Comparison of ENCODE assay signal across 8 cellular contexts in genomic region chr12:101407438-101408345, GRCh38. TPM values are rescaled to one million over a fixed set of nuclear protein-coding genes. Genes with fewer than 3 reads are reported as not detected.
DNase-seq lines count a peak whose midpoint lies in the region; ATAC-seq, FAIRE-seq and TF ChIP-seq lines count a peak whose summit lies in the region.

Gene ARL1 (minus strand): TSS chr12:101407772. CDS start chr12:101407645, 127 bp downstream.

- intact Hi-C loops in dendritic cell treated with granulocyte-macrophage colony-stimulating factor and Interleukin-4, amounts not matched to agents 40 ng/mL and 50 ng/mL, for 4 days (cut with micrococcal nuclease), result loop anchor here (2.0 to 5.0 kb wide), 4 partner anchors 125 to 423 kb away; partner anchors contain the start of genes CHPT1, GNPTAB and UTP20
- intact Hi-C loops in HepG2 (cut with micrococcal nuclease; ENCODE audit: unreplicated experiment), result loop anchor here (5.0 kb wide), 1 partner anchor 425 kb away; the partner anchor contains the start of gene GNPTAB

- TF ChIP-seq POLR2A in HepG2 (IDR thresholded peaks at IDR 0.05; ENCODE audit: insufficient read depth in 1 of 2, low read depth in 2 of 2, low read length in 2 of 2), result peak; percentile 76 to 92

- peaks cover 26% of the 10 kb centered on the region for H3K4me1 ChIP-seq in HepG2 (ENCODE audit: insufficient read depth, low read length)

- BruUV-seq in HepG2 (replicated peaks; lab: Mats Ljungman, UMichigan), result no TSS peak

- peak within 1 kb of the TSS; percentile 91 for H3K9ac ChIP-seq in HepG2 (ENCODE audit: insufficient read depth, low read depth, low read length)

- H3K4me1 Mint-ChIP-seq in dendritic cell treated with granulocyte-macrophage colony-stimulating factor and Interleukin-4, amounts not matched to agents 40 ng/mL and 50 ng/mL, for 4 days (ENCODE audit: low read depth), result peaks cover 18% of the 10 kb centered on the region

- TF ChIP-seq EP300 in HepG2 (IDR thresholded peaks at IDR 0.05; ENCODE audit: low read depth in 2 of 2, low read length in 2 of 2), result peak in 1 of 2 experiments; percentile 66; a peak in 1 of 4 replicates
- no peak for TF ChIP-seq EP300 in HepG2 (CRISPR knock-in tag; IDR thresholded peaks at IDR 0.05; ENCODE audit: borderline replicate concordance)

- H3K36me3 ChIP-seq in HepG2 (replicated peaks in 1 of 2; ENCODE audit: control insufficient read depth in 1 of 2, insufficient read depth in 2 of 2, low read length in 2 of 2), result peaks cover 0 to 8% of the 10 kb centered on the region in 2 experiments; a peak in 2 of 5 replicates

- no peak for FAIRE-seq in HepG2 (lab: Jason Lieb, UNC)

- no peaks in the 10 kb centered on the region for H3K27me3 Mint-ChIP-seq in dendritic cell treated with granulocyte-macrophage colony-stimulating factor and Interleukin-4, amounts not matched to agents 40 ng/mL and 50 ng/mL, for 4 days

- peak; percentile 21 to 97 (median 83) for DNase-seq in C1 segment of cervical spinal cord (lab: John Stamatoyannopoulos, UW)
- peak; percentile 93 for DNase-seq in NCI-H69 (lab: John Stamatoyannopoulos, UW)
- peak; percentile 64 to 75 for DNase-seq in activated CD4-positive, alpha-beta T cell treated with anti-CD3 and anti-CD28 coated beads, Interleukin-2, amount 50 U/mL, for 24 hours (ENCODE audit: low read depth in 1 of 2, low spot score in 1 of 2)
- DNase-seq in HepG2 (ENCODE audit: low spot score), result peak; percentile 79
- DNase-seq in stimulated activated CD4-positive, alpha-beta T cell treated with anti-CD3 and anti-CD28 coated beads, Interleukin-2, amount 100 ng/mL, for 48 hours, result peak; percentile 77 to 79

- 0 out of 2 replicates have a peak, but pooled peaks cover 3% of the 10 kb centered on the region for H4K20me1 ChIP-seq in HepG2 (ENCODE audit: insufficient read depth, low read length)

- H3K4me3 Mint-ChIP-seq in dendritic cell treated with granulocyte-macrophage colony-stimulating factor and Interleukin-4, amounts not matched to agents 40 ng/mL and 50 ng/mL, for 4 days, result peak within 1 kb of the TSS; percentile 97

- ATAC-seq in GM19328 (IDR thresholded peaks at IDR 0.05; ENCODE audit: unreplicated experiment) (peak; percentile 67), HG03469 (IDR thresholded peaks at IDR 0.05; ENCODE audit: unreplicated experiment) (peak; percentile 55), HepG2 (peak; percentile 94)

- no peaks in the 10 kb centered on the region; a peak in 1 of 5 replicates for H3K27me3 ChIP-seq in HepG2 (ENCODE audit: control insufficient read depth in 1 of 2, insufficient read depth in 2 of 2, low read length in 2 of 2)

- H3K36me3 Mint-ChIP-seq in dendritic cell treated with granulocyte-macrophage colony-stimulating factor and Interleukin-4, amounts not matched to agents 40 ng/mL and 50 ng/mL, for 4 days (ENCODE audit: low read depth), result peaks cover 19% of the 10 kb centered on the region

- peak within 1 kb of the TSS; percentile 93 for H3K27ac Mint-ChIP-seq in dendritic cell treated with granulocyte-macrophage colony-stimulating factor and Interleukin-4, amounts not matched to agents 40 ng/mL and 50 ng/mL, for 4 days

- H3K9me3 Mint-ChIP-seq in dendritic cell treated with granulocyte-macrophage colony-stimulating factor and Interleukin-4, amounts not matched to agents 40 ng/mL and 50 ng/mL, for 4 days, result no peaks in the 10 kb centered on the region

- POLR2A ChIA-PET in HepG2 (lab: Yijun Ruan, JAX), result interaction anchor here (0.7 to 1.5 kb wide), 3 partner anchors 9 to 291 kb away, joined by 3 to 5 read pairs (median 4); no protein-coding TSS in a partner anchor

- TF ChIP-seq RAD21 in HepG2 (CRISPR knock-in tag; IDR thresholded peaks at IDR 0.05), result 0 out of 2 replicates have a peak, but pooled peaks have one; percentile 8

- no peaks in the 10 kb centered on the region for H3K9me3 ChIP-seq in HepG2 (ENCODE audit: low read length)

- CTCF ChIA-PET in HepG2 (lab: Yijun Ruan, JAX; ENCODE audit: low intra/inter-chr PET ratio, low total read pairs), result no interaction called here

- TF ChIP-seq CTCF in HepG2 (CRISPR knock-in tag; IDR thresholded peaks at IDR 0.05), result 0 out of 2 replicates have a peak, but pooled peaks have one; percentile 9

- peaks cover 46% of the 10 kb centered on the region for H3K79me2 ChIP-seq in HepG2 (ENCODE audit: insufficient read depth, low read length)

- WGBS in HepG2 (ENCODE audit: low lambda C conversion rate), result under 1% methylated on average over 52 of the region's 71 CpGs

- H3K4me2 ChIP-seq in HepG2 (ENCODE audit: low read depth, low read length), result peak within 1 kb of the TSS; percentile 80

- peak within 1 kb of the TSS; percentile 81 for H3K27ac ChIP-seq in HepG2 (ENCODE audit: extremely low read length, insufficient read depth, low read length)

- peak within 1 kb of the TSS; percentile 70 for H2AFZ ChIP-seq in HepG2 (ENCODE audit: low read length)

- peak within 1 kb of the TSS; percentile 71 to 93 (median 91) for H3K4me3 ChIP-seq in HepG2 (replicated peaks in 1 of 3; ENCODE audit: insufficient read depth in 1 of 3, low read depth in 2 of 3, low read length in 3 of 3)

- in situ Hi-C loops in HepG2 (cut with HindIII; ENCODE audit: extremely low pct_ligation_motif_present, low pct_unique_long_range_greater_than_20kb), result loop anchor here (25.0 kb wide), 1 partner anchor 355 kb away; no protein-coding TSS in a partner anchor

TF ChIP-seq in HepG2, 621 proteins besides CTCF, POLR2A, EP300 and RAD21 (continues in another document):
- TF ChIP-seq MIER2 (CRISPR knock-in tag; IDR thresholded peaks at IDR 0.05) (no peak), HNF1B (CRISPR knock-in tag; IDR thresholded peaks at IDR 0.05) (peak; percentile 37), ZNF724P (CRISPR knock-in tag; IDR thresholded peaks at IDR 0.05; ENCODE audit: borderline replicate concordance) (no peak), AGO1 (IDR thresholded peaks at IDR 0.05; ENCODE audit: low read depth, low read length, poor library complexity, severe bottlenecking) (peak; percentile 71), ZNF12 (CRISPR knock-in tag; IDR thresholded peaks at IDR 0.05) (no peak), ZNF678 (CRISPR knock-in tag; IDR thresholded peaks at IDR 0.05) (no peak), HNRNPUL1 (IDR thresholded peaks at IDR 0.05; ENCODE audit: low read depth, low read length) (no peak), ZNF766 (CRISPR knock-in tag; IDR thresholded peaks at IDR 0.05; ENCODE audit: borderline replicate concordance) (peak; percentile 20; the same call in 1 of the 2 replicates), DRAP1 (CRISPR knock-in tag; IDR thresholded peaks at IDR 0.05) (no peak), ZNF607 (CRISPR knock-in tag; IDR thresholded peaks at IDR 0.05; ENCODE audit: borderline replicate concordance) (peak; percentile 26; the same call in 1 of the 2 replicates), ZNF317 (CRISPR knock-in tag; IDR thresholded peaks at IDR 0.05) (peak; percentile 86)

RNA-seq across cellular contexts. Expression of gene ARL1, which starts in this region (rescaled TPM):
- total RNA-seq in HepG2 (2016; rRNA removed; fragmentation: Illumina TruSeq; extraction: Trizol), result 114 and 123 TPM in 2 replicates
- 20.3 and 24.1 TPM in 2 replicates for total RNA-seq in HepG2 (2016; cell fraction: cytosol; rRNA removed; fragmentation: Illumina TruSeq; extraction: Trizol; ENCODE audit: low read depth)
- total RNA-seq in HepG2 (2016; cell fraction: insoluble cytoplasmic fraction; rRNA removed; fragmentation: Illumina TruSeq; extraction: Trizol), result 108 and 128 TPM in 2 replicates
- 24.8 and 32.5 TPM in 2 replicates for total RNA-seq in HepG2 (2016; cell fraction: membrane; rRNA removed; fragmentation: Illumina TruSeq; extraction: Trizol)
- total RNA-seq in HepG2 (2016; cell fraction: nucleus; rRNA removed; fragmentation: Illumina TruSeq; extraction: Trizol), result 83.1 and 87.5 TPM in 2 replicates
- 62.9 and 90.9 TPM in 2 replicates for polyA plus RNA-seq in HepG2 (2011; rRNA removed)
- polyA plus RNA-seq in HepG2 (2011; cell fraction: cytosol; rRNA removed), result 39.9 and 47.5 TPM in 2 replicates
- polyA plus RNA-seq in HepG2 (2011; cell fraction: nucleus; rRNA removed), result 26.1 and 26.2 TPM in 2 replicates
- 64.1 and 96.4 TPM in 2 replicates for polyA plus RNA-seq in HepG2 (2012)
- 11.0 and 14.7 TPM in 2 replicates for polyA plus RNA-seq in HepG2 (2016; cell fraction: cytosol; fragmentation: Illumina TruSeq; extraction: Trizol; ENCODE audit: low read depth)
- polyA plus RNA-seq in HepG2 (2016; cell fraction: insoluble cytoplasmic fraction; fragmentation: Illumina TruSeq; extraction: Trizol; ENCODE audit: low read depth), result 102 and 120 TPM in 2 replicates
- polyA plus RNA-seq in HepG2 (2016; cell fraction: membrane; fragmentation: Illumina TruSeq; extraction: Trizol; ENCODE audit: low read depth), result 14.7 and 15.1 TPM in 2 replicates
- polyA plus RNA-seq in HepG2 (2016; cell fraction: nucleus; fragmentation: Illumina TruSeq; extraction: Trizol; ENCODE audit: insufficient read depth, low read depth), result 119 and 126 TPM in 2 replicates
- 26.3 and 38.0 TPM in 2 replicates for polyA minus RNA-seq in HepG2 (2011; rRNA and poly(A)+ RNA removed; ENCODE audit: low replicate concordance)
- 52.1 and 54.3 TPM in 2 replicates for polyA minus RNA-seq in HepG2 (2011; cell fraction: cytosol; rRNA and poly(A)+ RNA removed)
- 121 and 129 TPM in 2 replicates for polyA minus RNA-seq in HepG2 (2011; cell fraction: nucleus; rRNA and poly(A)+ RNA removed)

Comparison
In these comparisons a context has a peak if more than half of its experiments do, and no peak if none do; other contexts are left out.
1. Peak in every context shown above with its lines: DNase-seq, ATAC-seq, H3K4me3 ChIP-seq and H3K27ac ChIP-seq.